Comparison of ENCODE assay signal across 1 cellular context in the genomic region with DNA sequence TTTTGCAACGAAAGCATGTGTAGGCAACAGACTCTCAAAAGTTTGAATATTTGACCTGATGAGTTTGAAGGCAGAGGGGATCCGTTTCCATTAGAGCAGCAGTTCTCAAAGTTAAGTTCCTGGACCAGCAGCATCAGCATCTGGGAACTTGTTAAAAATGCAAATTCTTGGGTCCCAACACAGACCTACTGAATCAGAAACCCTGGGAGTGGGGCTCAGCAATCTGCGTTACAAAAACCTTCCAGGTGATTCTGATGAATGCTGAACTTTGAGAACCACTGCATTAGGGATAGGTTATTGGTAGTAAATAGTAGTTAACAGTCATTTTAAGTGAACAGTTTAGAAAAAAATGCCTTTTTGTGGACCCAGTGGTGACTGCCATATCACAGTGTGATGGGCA.
TF ChIP-seq lines count a peak whose summit lies in the region.

No MANE protein-coding gene starts in this region.

TF ChIP-seq in GM23338, 12 proteins besides CTCF, POLR2A, EP300 and RAD21 (continued from another document):
- TF ChIP-seq, protein P1, sequence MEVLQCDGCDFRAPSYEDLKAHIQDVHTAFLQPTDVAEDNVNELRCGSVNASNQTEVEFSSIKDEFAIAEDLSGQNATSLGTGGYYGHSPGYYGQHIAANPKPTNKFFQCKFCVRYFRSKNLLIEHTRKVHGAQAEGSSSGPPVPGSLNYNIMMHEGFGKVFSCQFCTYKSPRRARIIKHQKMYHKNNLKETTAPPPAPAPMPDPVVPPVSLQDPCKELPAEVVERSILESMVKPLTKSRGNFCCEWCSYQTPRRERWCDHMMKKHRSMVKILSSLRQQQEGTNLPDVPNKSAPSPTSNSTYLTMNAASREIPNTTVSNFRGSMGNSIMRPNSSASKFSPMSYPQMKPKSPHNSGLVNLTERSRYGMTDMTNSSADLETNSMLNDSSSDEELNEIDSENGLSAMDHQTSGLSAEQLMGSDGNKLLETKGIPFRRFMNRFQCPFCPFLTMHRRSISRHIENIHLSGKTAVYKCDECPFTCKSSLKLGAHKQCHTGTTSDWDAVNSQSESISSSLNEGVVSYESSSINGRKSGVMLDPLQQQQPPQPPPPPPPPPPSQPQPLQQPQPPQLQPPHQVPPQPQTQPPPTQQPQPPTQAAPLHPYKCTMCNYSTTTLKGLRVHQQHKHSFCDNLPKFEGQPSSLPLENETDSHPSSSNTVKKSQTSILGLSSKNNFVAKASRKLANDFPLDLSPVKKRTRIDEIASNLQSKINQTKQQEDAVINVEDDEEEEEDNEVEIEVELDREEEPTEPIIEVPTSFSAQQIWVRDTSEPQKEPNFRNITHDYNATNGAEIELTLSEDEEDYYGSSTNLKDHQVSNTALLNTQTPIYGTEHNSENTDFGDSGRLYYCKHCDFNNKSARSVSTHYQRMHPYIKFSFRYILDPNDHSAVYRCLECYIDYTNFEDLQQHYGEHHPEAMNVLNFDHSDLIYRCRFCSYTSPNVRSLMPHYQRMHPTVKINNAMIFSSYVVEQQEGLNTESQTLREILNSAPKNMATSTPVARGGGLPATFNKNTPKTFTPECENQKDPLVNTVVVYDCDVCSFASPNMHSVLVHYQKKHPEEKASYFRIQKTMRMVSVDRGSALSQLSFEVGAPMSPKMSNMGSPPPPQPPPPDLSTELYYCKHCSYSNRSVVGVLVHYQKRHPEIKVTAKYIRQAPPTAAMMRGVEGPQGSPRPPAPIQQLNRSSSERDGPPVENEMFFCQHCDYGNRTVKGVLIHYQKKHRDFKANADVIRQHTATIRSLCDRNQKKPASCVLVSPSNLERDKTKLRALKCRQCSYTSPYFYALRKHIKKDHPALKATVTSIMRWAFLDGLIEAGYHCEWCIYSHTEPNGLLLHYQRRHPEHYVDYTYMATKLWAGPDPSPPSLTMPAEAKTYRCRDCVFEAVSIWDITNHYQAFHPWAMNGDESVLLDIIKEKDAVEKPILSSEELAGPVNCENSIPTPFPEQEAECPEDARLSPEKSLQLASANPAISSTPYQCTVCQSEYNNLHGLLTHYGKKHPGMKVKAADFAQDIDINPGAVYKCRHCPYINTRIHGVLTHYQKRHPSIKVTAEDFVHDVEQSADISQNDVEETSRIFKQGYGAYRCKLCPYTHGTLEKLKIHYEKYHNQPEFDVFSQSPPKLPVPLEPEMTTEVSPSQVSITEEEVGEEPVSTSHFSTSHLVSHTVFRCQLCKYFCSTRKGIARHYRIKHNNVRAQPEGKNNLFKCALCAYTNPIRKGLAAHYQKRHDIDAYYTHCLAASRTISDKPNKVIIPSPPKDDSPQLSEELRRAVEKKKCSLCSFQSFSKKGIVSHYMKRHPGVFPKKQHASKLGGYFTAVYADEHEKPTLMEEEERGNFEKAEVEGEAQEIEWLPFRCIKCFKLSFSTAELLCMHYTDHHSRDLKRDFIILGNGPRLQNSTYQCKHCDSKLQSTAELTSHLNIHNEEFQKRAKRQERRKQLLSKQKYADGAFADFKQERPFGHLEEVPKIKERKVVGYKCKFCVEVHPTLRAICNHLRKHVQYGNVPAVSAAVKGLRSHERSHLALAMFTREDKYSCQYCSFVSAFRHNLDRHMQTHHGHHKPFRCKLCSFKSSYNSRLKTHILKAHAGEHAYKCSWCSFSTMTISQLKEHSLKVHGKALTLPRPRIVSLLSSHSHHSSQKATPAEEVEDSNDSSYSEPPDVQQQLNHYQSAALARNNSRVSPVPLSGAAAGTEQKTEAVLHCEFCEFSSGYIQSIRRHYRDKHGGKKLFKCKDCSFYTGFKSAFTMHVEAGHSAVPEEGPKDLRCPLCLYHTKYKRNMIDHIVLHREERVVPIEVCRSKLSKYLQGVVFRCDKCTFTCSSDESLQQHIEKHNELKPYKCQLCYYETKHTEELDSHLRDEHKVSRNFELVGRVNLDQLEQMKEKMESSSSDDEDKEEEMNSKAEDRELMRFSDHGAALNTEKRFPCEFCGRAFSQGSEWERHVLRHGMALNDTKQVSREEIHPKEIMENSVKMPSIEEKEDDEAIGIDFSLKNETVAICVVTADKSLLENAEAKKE (CRISPR knock-in tag; IDR thresholded peaks at IDR 0.05), result no peak
- TF ChIP-seq STAT1 (IDR thresholded peaks at IDR 0.05; ENCODE audit: unreplicated experiment) (no peak), CREB1 (CRISPR knock-in tag; IDR thresholded peaks at IDR 0.05; ENCODE audit: low read depth) (no peak)
